1 cellular context compared by ENCODE assay signal in genomic region chr2:64019083-64019974, GRCh38.
TF ChIP-seq lines count a peak whose summit lies in the region.

A gene with protein sequence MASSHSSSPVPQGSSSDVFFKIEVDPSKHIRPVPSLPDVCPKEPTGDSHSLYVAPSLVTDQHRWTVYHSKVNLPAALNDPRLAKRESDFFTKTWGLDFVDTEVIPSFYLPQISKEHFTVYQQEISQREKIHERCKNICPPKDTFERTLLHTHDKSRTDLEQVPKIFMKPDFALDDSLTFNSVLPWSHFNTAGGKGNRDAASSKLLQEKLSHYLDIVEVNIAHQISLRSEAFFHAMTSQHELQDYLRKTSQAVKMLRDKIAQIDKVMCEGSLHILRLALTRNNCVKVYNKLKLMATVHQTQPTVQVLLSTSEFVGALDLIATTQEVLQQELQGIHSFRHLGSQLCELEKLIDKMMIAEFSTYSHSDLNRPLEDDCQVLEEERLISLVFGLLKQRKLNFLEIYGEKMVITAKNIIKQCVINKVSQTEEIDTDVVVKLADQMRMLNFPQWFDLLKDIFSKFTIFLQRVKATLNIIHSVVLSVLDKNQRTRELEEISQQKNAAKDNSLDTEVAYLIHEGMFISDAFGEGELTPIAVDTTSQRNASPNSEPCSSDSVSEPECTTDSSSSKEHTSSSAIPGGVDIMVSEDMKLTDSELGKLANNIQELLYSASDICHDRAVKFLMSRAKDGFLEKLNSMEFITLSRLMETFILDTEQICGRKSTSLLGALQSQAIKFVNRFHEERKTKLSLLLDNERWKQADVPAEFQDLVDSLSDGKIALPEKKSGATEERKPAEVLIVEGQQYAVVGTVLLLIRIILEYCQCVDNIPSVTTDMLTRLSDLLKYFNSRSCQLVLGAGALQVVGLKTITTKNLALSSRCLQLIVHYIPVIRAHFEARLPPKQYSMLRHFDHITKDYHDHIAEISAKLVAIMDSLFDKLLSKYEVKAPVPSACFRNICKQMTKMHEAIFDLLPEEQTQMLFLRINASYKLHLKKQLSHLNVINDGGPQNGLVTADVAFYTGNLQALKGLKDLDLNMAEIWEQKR (minus strand): TSS chr2:64019428. CDS start chr2:63983999, 35,429 bp downstream.

TF ChIP-seq in K562, 482 proteins besides CTCF, POLR2A, EP300 and RAD21 (continued from another document and continues in another):
- TF ChIP-seq, protein P1, sequence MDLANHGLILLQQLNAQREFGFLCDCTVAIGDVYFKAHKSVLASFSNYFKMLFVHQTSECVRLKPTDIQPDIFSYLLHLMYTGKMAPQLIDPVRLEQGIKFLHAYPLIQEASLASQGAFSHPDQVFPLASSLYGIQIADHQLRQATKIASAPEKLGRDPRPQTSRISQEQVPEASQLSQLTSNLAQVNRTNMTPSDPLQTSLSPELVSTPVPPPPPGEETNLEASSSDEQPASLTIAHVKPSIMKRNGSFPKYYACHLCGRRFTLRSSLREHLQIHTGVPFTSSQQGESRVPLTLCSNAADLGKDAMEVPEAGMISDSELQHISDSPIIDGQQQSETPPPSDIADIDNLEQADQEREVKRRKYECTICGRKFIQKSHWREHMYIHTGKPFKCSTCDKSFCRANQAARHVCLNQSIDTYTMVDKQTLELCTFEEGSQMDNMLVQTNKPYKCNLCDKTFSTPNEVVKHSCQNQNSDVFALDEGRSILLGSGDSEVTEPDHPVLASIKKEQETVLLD (IDR thresholded peaks at IDR 0.05), result 0 out of 2 replicates have a peak, but pooled peaks have one; percentile 55
- TF ChIP-seq ZNF263 (CRISPR knock-in tag; IDR thresholded peaks at IDR 0.05; ENCODE audit: borderline replicate concordance) (no peak), ZKSCAN1 (IDR thresholded peaks at IDR 0.05; ENCODE audit: low read depth, low read length) (no peak; the same call in 1 of the 2 replicates), SIRT6 (IDR thresholded peaks at IDR 0.05; ENCODE audit: low read depth, low read length) (no peak), MEIS2 (IDR thresholded peaks at IDR 0.05; ENCODE audit: partially characterized antibody) (no peak), FOXA1 (IDR thresholded peaks at IDR 0.05; ENCODE audit: borderline replicate concordance) (no peak), NFYB (IDR thresholded peaks at IDR 0.05; ENCODE audit: extremely low read depth, insufficient read length) (no peak), CEBPB (tag; IDR thresholded peaks at IDR 0.05) (no peak), ZKSCAN3 (CRISPR knock-in tag; IDR thresholded peaks at IDR 0.05) (no peak), NCOA1 (IDR thresholded peaks at IDR 0.05; ENCODE audit: low read depth) (no peak), MTA3 (IDR thresholded peaks at IDR 0.05; ENCODE audit: borderline replicate concordance) (no peak; the same call in 1 of the 2 replicates), ZBTB26 (CRISPR knock-in tag; IDR thresholded peaks at IDR 0.05) (no peak), DACH1 (IDR thresholded peaks at IDR 0.05; ENCODE audit: partially characterized antibody) (peak; percentile 66), MAFK (IDR thresholded peaks at IDR 0.05; ENCODE audit: low read length) (no peak), TRIM24 (IDR thresholded peaks at IDR 0.05) (no peak), SMARCC2 (IDR thresholded peaks at IDR 0.05; ENCODE audit: low read depth) (no peak), ZNF507 (tag; conservative IDR thresholded peaks at IDR 0.05) (no peak), BCOR (IDR thresholded peaks at IDR 0.05) (0 out of 2 replicates have a peak, but pooled peaks have one; percentile 28), ZKSCAN8 (CRISPR knock-in tag; IDR thresholded peaks at IDR 0.05) (no peak), FOXK2 (conservative IDR thresholded peaks at IDR 0.05 in 1 of 2, IDR thresholded peaks at IDR 0.05 in 1 of 2; ENCODE audit: low read depth in 2 of 2) (peak; percentile 19 to 43; a peak in 2 of 4 replicates), ARID2 (IDR thresholded peaks at IDR 0.05) (no peak), ELF1 (tag; IDR thresholded peaks at IDR 0.05) (no peak), HDAC1 (IDR thresholded peaks at IDR 0.05) (peak in 1 of 2 experiments; percentile 48; a peak in 1 of 4 replicates), FIP1L1 (IDR thresholded peaks at IDR 0.05; ENCODE audit: low read depth, low read length, poor library complexity, severe bottlenecking) (no peak), ETV6 (IDR thresholded peaks at IDR 0.05; ENCODE audit: borderline replicate concordance in 1 of 2, low read depth in 2 of 2, low read length in 1 of 2) (no peak), ETV6 (CRISPR knock-in tag; IDR thresholded peaks at IDR 0.05; ENCODE audit: borderline replicate concordance) (no peak), KLF6 (CRISPR knock-in tag; IDR thresholded peaks at IDR 0.05; ENCODE audit: borderline replicate concordance) (0 out of 2 replicates have a peak, but pooled peaks have one; percentile 33), NR3C1 (CRISPR knock-in tag; IDR thresholded peaks at IDR 0.05) (0 out of 2 replicates have a peak, but pooled peaks have one; percentile 62), ETV1 (tag; conservative IDR thresholded peaks at IDR 0.05; ENCODE audit: low read depth) (no peak), MBD2 (IDR thresholded peaks at IDR 0.05; ENCODE audit: borderline replicate concordance, low read depth) (no peak), ZNF133 (CRISPR knock-in tag; IDR thresholded peaks at IDR 0.05) (no peak), CHD1 (IDR thresholded peaks at IDR 0.05; ENCODE audit: low read length) (no peak), MTA2 (IDR thresholded peaks at IDR 0.05; ENCODE audit: low read depth) (peak; percentile 36; the same call in 1 of the 2 replicates), RBFOX2 (IDR thresholded peaks at IDR 0.05; ENCODE audit: low read depth, low read length) (peak; percentile 87), MCM2 (IDR thresholded peaks at IDR 0.05; ENCODE audit: low read depth) (no peak), TARDBP (IDR thresholded peaks at IDR 0.05) (no peak), AFF1 (IDR thresholded peaks at IDR 0.05; ENCODE audit: low read depth in 1 of 2, partially characterized antibody in 2 of 2) (peak; percentile 49 to 77), ZNF79 (CRISPR knock-in tag; IDR thresholded peaks at IDR 0.05; ENCODE audit: low read depth) (no peak), DEAF1 (CRISPR knock-in tag; IDR thresholded peaks at IDR 0.05) (no peak)
- TF ChIP-seq, protein P2, sequence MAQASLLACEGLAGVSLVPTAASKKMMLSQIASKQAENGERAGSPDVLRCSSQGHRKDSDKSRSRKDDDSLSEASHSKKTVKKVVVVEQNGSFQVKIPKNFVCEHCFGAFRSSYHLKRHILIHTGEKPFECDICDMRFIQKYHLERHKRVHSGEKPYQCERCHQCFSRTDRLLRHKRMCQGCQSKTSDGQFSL (CRISPR knock-in tag; IDR thresholded peaks at IDR 0.05), result no peak
- TF ChIP-seq, protein P2 (tag; IDR thresholded peaks at IDR 0.05), result peak; percentile 36 to 65; a peak in 3 of 4 replicates
- TF ChIP-seq, protein P3, sequence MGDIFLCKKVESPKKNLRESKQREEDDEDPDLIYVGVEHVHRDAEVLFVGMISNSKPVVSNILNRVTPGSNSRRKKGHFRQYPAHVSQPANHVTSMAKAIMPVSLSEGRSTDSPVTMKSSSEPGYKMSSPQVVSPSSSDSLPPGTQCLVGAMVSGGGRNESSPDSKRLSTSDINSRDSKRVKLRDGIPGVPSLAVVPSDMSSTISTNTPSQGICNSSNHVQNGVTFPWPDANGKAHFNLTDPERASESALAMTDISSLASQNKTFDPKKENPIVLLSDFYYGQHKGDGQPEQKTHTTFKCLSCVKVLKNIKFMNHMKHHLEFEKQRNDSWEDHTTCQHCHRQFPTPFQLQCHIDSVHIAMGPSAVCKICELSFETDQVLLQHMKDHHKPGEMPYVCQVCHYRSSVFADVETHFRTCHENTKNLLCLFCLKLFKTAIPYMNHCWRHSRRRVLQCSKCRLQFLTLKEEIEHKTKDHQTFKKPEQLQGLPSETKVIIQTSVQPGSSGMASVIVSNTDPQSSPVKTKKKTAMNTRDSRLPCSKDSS (IDR thresholded peaks at IDR 0.05; ENCODE audit: low read depth, partially characterized antibody), result no peak
- TF ChIP-seq, protein P4, sequence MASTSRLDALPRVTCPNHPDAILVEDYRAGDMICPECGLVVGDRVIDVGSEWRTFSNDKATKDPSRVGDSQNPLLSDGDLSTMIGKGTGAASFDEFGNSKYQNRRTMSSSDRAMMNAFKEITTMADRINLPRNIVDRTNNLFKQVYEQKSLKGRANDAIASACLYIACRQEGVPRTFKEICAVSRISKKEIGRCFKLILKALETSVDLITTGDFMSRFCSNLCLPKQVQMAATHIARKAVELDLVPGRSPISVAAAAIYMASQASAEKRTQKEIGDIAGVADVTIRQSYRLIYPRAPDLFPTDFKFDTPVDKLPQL (IDR thresholded peaks at IDR 0.05; ENCODE audit: extremely low read depth, insufficient read length), result no peak
- TF ChIP-seq, protein P5, sequence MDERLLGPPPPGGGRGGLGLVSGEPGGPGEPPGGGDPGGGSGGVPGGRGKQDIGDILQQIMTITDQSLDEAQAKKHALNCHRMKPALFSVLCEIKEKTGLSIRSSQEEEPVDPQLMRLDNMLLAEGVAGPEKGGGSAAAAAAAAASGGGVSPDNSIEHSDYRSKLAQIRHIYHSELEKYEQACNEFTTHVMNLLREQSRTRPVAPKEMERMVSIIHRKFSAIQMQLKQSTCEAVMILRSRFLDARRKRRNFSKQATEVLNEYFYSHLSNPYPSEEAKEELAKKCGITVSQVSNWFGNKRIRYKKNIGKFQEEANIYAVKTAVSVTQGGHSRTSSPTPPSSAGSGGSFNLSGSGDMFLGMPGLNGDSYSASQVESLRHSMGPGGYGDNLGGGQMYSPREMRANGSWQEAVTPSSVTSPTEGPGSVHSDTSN (CRISPR knock-in tag; IDR thresholded peaks at IDR 0.05; ENCODE audit: low read depth), result no peak
- TF ChIP-seq, protein P5 (tag; conservative IDR thresholded peaks at IDR 0.05; ENCODE audit: low read depth), result no peak; the same call in 1 of the 2 replicates
- TF ChIP-seq, protein P6, sequence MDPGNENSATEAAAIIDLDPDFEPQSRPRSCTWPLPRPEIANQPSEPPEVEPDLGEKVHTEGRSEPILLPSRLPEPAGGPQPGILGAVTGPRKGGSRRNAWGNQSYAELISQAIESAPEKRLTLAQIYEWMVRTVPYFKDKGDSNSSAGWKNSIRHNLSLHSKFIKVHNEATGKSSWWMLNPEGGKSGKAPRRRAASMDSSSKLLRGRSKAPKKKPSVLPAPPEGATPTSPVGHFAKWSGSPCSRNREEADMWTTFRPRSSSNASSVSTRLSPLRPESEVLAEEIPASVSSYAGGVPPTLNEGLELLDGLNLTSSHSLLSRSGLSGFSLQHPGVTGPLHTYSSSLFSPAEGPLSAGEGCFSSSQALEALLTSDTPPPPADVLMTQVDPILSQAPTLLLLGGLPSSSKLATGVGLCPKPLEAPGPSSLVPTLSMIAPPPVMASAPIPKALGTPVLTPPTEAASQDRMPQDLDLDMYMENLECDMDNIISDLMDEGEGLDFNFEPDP (CRISPR knock-in tag; IDR thresholded peaks at IDR 0.05), result no peak
